In genomic region chr3:69907554-69907953, GRCh38 we compare ENCODE assay signal across 24 cellular contexts.
DNase-seq lines count a peak whose midpoint lies in the region; ATAC-seq, FAIRE-seq and TF ChIP-seq lines count a peak whose summit lies in the region.
"Had no signal": no experiment of that assay in that cellular context is flagged by ENCODE, and none has a peak within 500 bp of the region (broad histone marks: within the 10 kb centered on the region; RNA-seq: fewer than 3 reads in every experiment).

No MANE protein-coding gene starts in this region.

- no peak overlapping the region for H2AFZ ChIP-seq in MM.1S (ENCODE audit: low read length)
- H2AFZ ChIP-seq: GM23248 had no signal

- H3K4me1 ChIP-seq in right cardiac atrium (ENCODE audit: control insufficient read depth, insufficient read depth, low read length) (peaks cover 1% of the 10 kb centered on the region), A549 (peaks cover 34% of the 10 kb centered on the region), ascending aorta (peaks cover 0 to 22% of the 10 kb centered on the region in 2 donors), MM.1S (ENCODE audit: low read length) (no peaks in the 10 kb centered on the region)
- H3K4me1 ChIP-seq: BE2C had no signal

- no peaks in the 10 kb centered on the region for H3K9me2 ChIP-seq in MM.1S (replicated peaks; ENCODE audit: insufficient read depth, low read length)

- H3K36me3 ChIP-seq in ascending aorta (no peaks in the 10 kb centered on the region), MM.1S (replicated peaks; ENCODE audit: insufficient read depth, low read length) (no peaks in the 10 kb centered on the region)
- H3K36me3 ChIP-seq: BE2C had no signal

- peak; percentile 52 for ATAC-seq in Right ventricle myocardium inferior
- no peak for ATAC-seq in right cardiac atrium
- no peak for ATAC-seq in A549
- ATAC-seq in sciatic nerve, result peak; percentile 56
- ATAC-seq: GM12878 had no signal

- FAIRE-seq in A549 (lab: Jason Lieb, UNC), result no peak
- FAIRE-seq: A204.1, GM12878, GM19239, H1 had no signal

- no peaks in the 10 kb centered on the region for H3K9me3 ChIP-seq in right cardiac atrium (ENCODE audit: control insufficient read depth, low read length)
- H3K9me3 ChIP-seq in A549, result peaks cover 20% of the 10 kb centered on the region
- no peaks in the 10 kb centered on the region for H3K9me3 ChIP-seq in ascending aorta
- no peaks in the 10 kb centered on the region for H3K9me3 ChIP-seq in MM.1S (replicated peaks; ENCODE audit: insufficient read depth, low read length)
- H3K9me3 ChIP-seq: BE2C had no signal

- DNase-seq in Right ventricle myocardium inferior (ENCODE audit: missing footprints), result no peak
- DNase-seq in right cardiac atrium, result no peak
- no peak for DNase-seq in A549 (ENCODE audit: low read depth in 1 of 2, low spot score in 1 of 2)
- DNase-seq in ascending aorta (ENCODE audit: low spot score in 2 of 2), result no peak
- DNase-seq in sciatic nerve (ENCODE audit: low spot score), result no peak
- no peak for DNase-seq in MM.1S
- DNase-seq in GDM1 (lab: John Stamatoyannopoulos, UW), result no peak
- DNase-seq in SKM-1 (lab: John Stamatoyannopoulos, UW; ENCODE audit: unreplicated experiment), result no peak
- DNase-seq: ACHN; AML-193; BE2C; CD4-positive, alpha-beta T cell; CD8-positive, alpha-beta memory T cell; DMS53; DMS79 treated with DMSO at 0.1 percent for 48 hours; GM23248; H7; HCEC 1CT had no signal

- H3K79me2 ChIP-seq in MM.1S (ENCODE audit: low read length), result no peaks in the 10 kb centered on the region

- H3K4me2 ChIP-seq in A549, result peak overlapping the region; percentile 72; the same call in 1 of the 3 replicates
- H3K4me2 ChIP-seq in MM.1S (ENCODE audit: low read depth, low read length), result no peak overlapping the region

- TF ChIP-seq POLR2A in A549 (IDR thresholded peaks at IDR 0.05; ENCODE audit: low read length), result no peak

- POLR2A ChIA-PET in A549 (lab: Yijun Ruan, JAX), result no interaction called here

- CTCF ChIA-PET in A549 (lab: Yijun Ruan, JAX), result no interaction called here

- H3F3A ChIP-seq in MM.1S (ENCODE audit: insufficient read depth, low read length), result no peaks in the 10 kb centered on the region

- H3K27ac ChIP-seq in right cardiac atrium (ENCODE audit: low read length) (no peak overlapping the region), A549 (no peak overlapping the region), ascending aorta (peak overlapping the region; percentile 36 to 52), MM.1S (ENCODE audit: low read length) (no peak overlapping the region)
- H3K27ac ChIP-seq: 22Rv1; BLaER1 treated with 17β-estradiol and CSF1 and Interleukin-3, amounts not matched to agents 10 nM and 100 nM; GM23248 had no signal

- H3K27me3 ChIP-seq in right cardiac atrium (ENCODE audit: control insufficient read depth, insufficient read depth) (no peaks in the 10 kb centered on the region), ascending aorta (no peaks in the 10 kb centered on the region), MM.1S (replicated peaks; ENCODE audit: insufficient read depth, low read length) (no peaks in the 10 kb centered on the region)
- H3K27me3 ChIP-seq: BE2C; BLaER1 treated with 17β-estradiol and CSF1 and Interleukin-3, amounts not matched to agents 10 nM and 100 nM had no signal

- 47% methylated on average over 1 of the region's 1 CpG for WGBS in right cardiac atrium
- WGBS in A549 (ENCODE audit: missing lambda C conversion rate), result 86% methylated on average over 1 of the region's 1 CpG

- TF ChIP-seq CTCF in A549 (IDR thresholded peaks at IDR 0.05) (no peak), ascending aorta (IDR thresholded peaks at IDR 0.05) (no peak), MM.1S (IDR thresholded peaks at IDR 0.05; ENCODE audit: low read length) (no peak)

- intact Hi-C loops in Right ventricle myocardium inferior (cut with DNase I), result no loop called here
- intact Hi-C loops in right cardiac atrium (cut with DNase I), result no loop called here
- intact Hi-C loops in ascending aorta (cut with DNase I), result no loop called here
- intact Hi-C loops in sciatic nerve (cut with DNase I), result no loop called here

- no peak overlapping the region for H3K9ac ChIP-seq in MM.1S (ENCODE audit: low read length)
- H3K9ac ChIP-seq: BLaER1 treated with 17β-estradiol and CSF1 and Interleukin-3, amounts not matched to agents 10 nM and 100 nM; GM23248 had no signal

- no peaks in the 10 kb centered on the region for H4K20me1 ChIP-seq in MM.1S (ENCODE audit: insufficient read depth, low read length)

- TF ChIP-seq RAD21 in A549 (conservative IDR thresholded peaks at IDR 0.05 in 1 of 2, IDR thresholded peaks at IDR 0.05 in 1 of 2), result no peak

- H3K4me3 ChIP-seq in right cardiac atrium (ENCODE audit: low read length) (no peak overlapping the region), A549 (no peak overlapping the region), ascending aorta (no peak overlapping the region), MM.1S (ENCODE audit: low read length) (no peak overlapping the region)
- H3K4me3 ChIP-seq: BLaER1 treated with 17β-estradiol and CSF1 and Interleukin-3, amounts not matched to agents 10 nM and 100 nM; GM12878; GM23248 had no signal

- TF ChIP-seq EP300 in A549 (IDR thresholded peaks at IDR 0.05), result no peak

TF ChIP-seq in A549, 52 proteins besides CTCF, POLR2A, EP300 and RAD21:
- TF ChIP-seq ELK1 (IDR thresholded peaks at IDR 0.05; ENCODE audit: low read depth, low read length) (no peak), HMGXB4 (CRISPR knock-in tag; IDR thresholded peaks at IDR 0.05; ENCODE audit: borderline replicate concordance) (no peak), TFCP2L1 (CRISPR knock-in tag; IDR thresholded peaks at IDR 0.05) (no peak), HEYL (CRISPR knock-in tag; IDR thresholded peaks at IDR 0.05) (no peak)

Comparison
In these comparisons a context has a peak if more than half of its experiments do, and no peak if none do; other contexts are left out.
1. ATAC-seq: peak in Right ventricle myocardium inferior (single experiment) and sciatic nerve (single experiment); none in right cardiac atrium (0 of 2) and A549 (0 of 2).
2. H3K27ac ChIP-seq: peak in ascending aorta (2 of 2); none in right cardiac atrium (single experiment), A549 (0 of 2) and MM.1S (single experiment).